Comparison of ENCODE assay signal across 8 cellular contexts in the genomic region with DNA sequence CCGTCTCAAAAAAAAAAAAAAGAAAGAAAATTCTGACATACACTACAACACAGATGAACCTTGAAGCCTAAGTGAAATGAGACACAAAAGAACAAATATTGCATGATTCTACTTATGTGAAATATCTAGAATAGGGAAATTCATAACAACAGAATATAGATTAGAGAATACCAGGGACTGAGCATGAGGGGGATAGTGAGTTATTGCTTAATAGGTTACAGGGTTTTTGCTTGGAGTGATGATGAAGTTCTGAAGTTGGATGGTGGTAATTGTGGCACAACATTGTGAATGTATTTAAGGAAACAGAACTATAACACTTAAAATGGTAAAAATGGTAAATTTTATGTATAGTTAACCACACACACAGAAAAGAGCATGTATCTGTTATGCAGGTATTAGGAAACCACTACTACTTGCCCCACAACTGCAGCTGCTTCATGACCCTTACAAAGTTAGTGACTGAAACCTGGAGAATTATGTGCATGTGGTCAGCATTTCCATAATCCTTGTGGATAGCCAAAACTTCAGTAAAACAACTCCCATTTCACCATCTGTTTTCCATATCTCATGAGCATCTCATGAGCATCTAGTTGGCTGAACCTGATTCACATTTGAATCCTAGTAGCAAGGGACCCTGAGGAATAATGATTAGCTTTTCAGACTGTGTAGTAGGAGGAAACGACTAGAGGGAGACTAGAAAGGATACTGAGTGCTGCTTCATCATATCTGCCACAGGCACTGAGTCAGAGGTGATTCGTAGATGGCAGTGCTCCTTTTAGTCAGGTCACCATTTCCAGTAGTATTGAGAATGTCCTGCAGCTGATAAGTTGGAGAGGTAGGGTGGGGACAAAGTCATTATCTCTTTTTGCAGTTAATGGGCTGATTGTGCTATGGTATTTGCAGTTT. TPM values are rescaled to one million over a fixed set of nuclear protein-coding genes. Genes with fewer than 3 reads are reported as not detected.
A peak's percentile ranks its signal among the peaks of the same experiment; 100 is the strongest.
DNase-seq lines count a peak whose midpoint lies in the region; ATAC-seq and TF ChIP-seq lines count a peak whose summit lies in the region.

No MANE protein-coding gene starts in this region.

- peak overlapping the region; percentile 33 for H3K27ac Mint-ChIP-seq in activated T-helper 2 cell treated with anti-CD3 and anti-CD28 coated beads, Interferon-gamma antibody, Interleukin-2, Interleukin-4, amounts not matched to agents 10 μg/mL and 5 μg/mL and 100 μg/mL, durations not matched to agents 14 hours and 24 hours and 36 hours
- H3K27ac Mint-ChIP-seq in mesothelial cell of epicardium: peak overlapping the region; percentile 40

- intact Hi-C loops in activated T-helper 2 cell treated with anti-CD3 and anti-CD28 coated beads, Interferon-gamma antibody, Interleukin-2, Interleukin-4, amounts not matched to agents 10 μg/mL and 5 μg/mL and 100 μg/mL, durations not matched to agents 14 hours and 24 hours and 36 hours (cut with micrococcal nuclease): loop anchor here (2.0 to 5.0 kb wide), 2 partner anchors 29 to 75 kb away; partner anchors contain the start of gene VDAC2

- no peak overlapping the region for H3K4me3 Mint-ChIP-seq in activated T-helper 2 cell treated with anti-CD3 and anti-CD28 coated beads, Interferon-gamma antibody, Interleukin-2, Interleukin-4, amounts not matched to agents 10 μg/mL and 5 μg/mL and 100 μg/mL, durations not matched to agents 14 hours and 24 hours and 36 hours (ENCODE audit: low read depth)
- no peak overlapping the region for H3K4me3 Mint-ChIP-seq in mesothelial cell of epicardium

- peaks cover 14% of the 10 kb centered on the region for H3K36me3 Mint-ChIP-seq in activated T-helper 2 cell treated with anti-CD3 and anti-CD28 coated beads, Interferon-gamma antibody, Interleukin-2, Interleukin-4, amounts not matched to agents 10 μg/mL and 5 μg/mL and 100 μg/mL, durations not matched to agents 14 hours and 24 hours and 36 hours (ENCODE audit: low read depth)
- peaks cover 10% of the 10 kb centered on the region for H3K36me3 Mint-ChIP-seq in mesothelial cell of epicardium

- peak; percentile 32 for DNase-seq in Daoy (ENCODE audit: low read depth)
- DNase-seq in activated T-helper 2 cell treated with anti-CD3 and anti-CD28 coated beads, Interferon-gamma antibody, Interleukin-2, Interleukin-4, amounts not matched to agents 10 μg/mL and 5 μg/mL and 100 μg/mL, durations not matched to agents 14 hours and 24 hours and 36 hours (ENCODE audit: low spot score): no peak
- DNase-seq in mesothelial cell of epicardium (ENCODE audit: low spot score in 2 of 2, unreplicated experiment in 2 of 2): no peak
- DNase-seq in NCI-H748 (lab: John Stamatoyannopoulos, UW; ENCODE audit: unreplicated experiment): no peak
- DNase-seq in dedifferentiated amniotic fluid mesenchymal stem cell (ENCODE audit: extremely low spot score): no peak

- H3K9me3 Mint-ChIP-seq in activated T-helper 2 cell treated with anti-CD3 and anti-CD28 coated beads, Interferon-gamma antibody, Interleukin-2, Interleukin-4, amounts not matched to agents 10 μg/mL and 5 μg/mL and 100 μg/mL, durations not matched to agents 14 hours and 24 hours and 36 hours: peaks cover 6% of the 10 kb centered on the region
- H3K9me3 Mint-ChIP-seq in mesothelial cell of epicardium: peaks cover 8% of the 10 kb centered on the region

- peaks cover 24% of the 10 kb centered on the region for H3K4me1 Mint-ChIP-seq in activated T-helper 2 cell treated with anti-CD3 and anti-CD28 coated beads, Interferon-gamma antibody, Interleukin-2, Interleukin-4, amounts not matched to agents 10 μg/mL and 5 μg/mL and 100 μg/mL, durations not matched to agents 14 hours and 24 hours and 36 hours (ENCODE audit: low read depth)
- peaks cover 17% of the 10 kb centered on the region for H3K4me1 Mint-ChIP-seq in mesothelial cell of epicardium

- no peaks in the 10 kb centered on the region for H3K27me3 Mint-ChIP-seq in activated T-helper 2 cell treated with anti-CD3 and anti-CD28 coated beads, Interferon-gamma antibody, Interleukin-2, Interleukin-4, amounts not matched to agents 10 μg/mL and 5 μg/mL and 100 μg/mL, durations not matched to agents 14 hours and 24 hours and 36 hours (ENCODE audit: low read depth)
- H3K27me3 Mint-ChIP-seq in mesothelial cell of epicardium (ENCODE audit: low read depth): no peaks in the 10 kb centered on the region

- no peak for TF ChIP-seq CTCF in mesothelial cell of epicardium (IDR thresholded peaks at IDR 0.05; ENCODE audit: unreplicated experiment)

- ATAC-seq in HG03432 (IDR thresholded peaks at IDR 0.05; ENCODE audit: unreplicated experiment): peak; percentile 56
- ATAC-seq in HG02970 (IDR thresholded peaks at IDR 0.05; ENCODE audit: low FRiP score, unreplicated experiment): no peak
- ATAC-seq in GM18907 (IDR thresholded peaks at IDR 0.05; ENCODE audit: unreplicated experiment): no peak

RNA-seq across cellular contexts. Expression of gene SAMD8, which starts 26.3 kb away (rescaled TPM):
- 6.7 and 8.7 TPM in 2 replicates for total RNA-seq in Daoy (2014; rRNA removed; shearing (Covaris generic))
- 14.9 and 15.6 TPM in 2 replicates for total RNA-seq in activated T-helper 2 cell treated with anti-CD3 and anti-CD28 coated beads, Interferon-gamma antibody, Interleukin-2, Interleukin-4, amounts not matched to agents 10 μg/mL and 5 μg/mL and 100 μg/mL, durations not matched to agents 14 hours and 24 hours and 36 hours
- total RNA-seq in mesothelial cell of epicardium: 25.6 to 27.8 TPM (median 26.4 TPM) in 3 replicates
